ENCODE assay signal across 27 cellular contexts in the genomic region with DNA sequence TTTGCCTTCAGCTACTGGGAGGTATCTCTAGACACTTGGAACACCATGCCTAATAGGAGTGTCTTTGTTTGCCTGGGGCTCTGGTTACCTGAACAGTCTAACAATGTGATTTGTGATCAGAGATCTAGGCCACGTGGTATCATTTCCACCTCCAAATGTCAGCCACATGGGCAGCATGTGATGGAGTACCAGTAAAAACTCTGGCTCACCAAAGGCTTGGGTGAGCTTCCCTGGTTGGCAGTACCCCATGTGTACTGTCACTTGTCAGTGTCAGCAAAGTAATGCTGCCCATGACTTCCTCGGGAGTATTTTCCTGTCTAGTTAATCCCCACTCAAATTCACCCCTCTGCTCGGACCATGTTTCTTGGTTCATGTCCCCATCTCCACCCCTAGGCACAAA.
DNase-seq lines count a peak whose midpoint lies in the region; ATAC-seq, FAIRE-seq and TF ChIP-seq lines count a peak whose summit lies in the region.
"Had no signal": no experiment of that assay in that cellular context is flagged by ENCODE, and none has a peak within 500 bp of the region (broad histone marks: within the 10 kb centered on the region; RNA-seq: fewer than 3 reads in every experiment).

No MANE protein-coding gene starts in this region.

- H3K9ac ChIP-seq in endodermal cell (ENCODE audit: extremely low read depth, low read length, poor library complexity, severe bottlenecking) = no peak overlapping the region
- H3K9ac ChIP-seq: BLaER1 treated with 17β-estradiol and CSF1 and Interleukin-3, amounts not matched to agents 10 nM and 100 nM; GM23248 had no signal

- TF ChIP-seq CTCF in heart left ventricle (IDR thresholded peaks at IDR 0.05) (no peak), bronchial epithelial cell (IDR thresholded peaks at IDR 0.05; ENCODE audit: insufficient read depth, low read length, severe bottlenecking) (no peak), psoas muscle (IDR thresholded peaks at IDR 0.05) (no peak), endodermal cell (conservative IDR thresholded peaks at IDR 0.05) (no peak)

- H3K4me3 ChIP-seq in heart left ventricle (no peak overlapping the region), bronchial epithelial cell (ENCODE audit: low read depth, low read length) (no peak overlapping the region), psoas muscle (no peak overlapping the region), endodermal cell (ENCODE audit: low read length) (no peak overlapping the region)
- H3K4me3 ChIP-seq: A549; BLaER1 treated with 17β-estradiol and CSF1 and Interleukin-3, amounts not matched to agents 10 nM and 100 nM; GM12878; GM23248 had no signal

- H3K36me3 ChIP-seq in heart left ventricle (no peaks in the 10 kb centered on the region), bronchial epithelial cell (ENCODE audit: control insufficient read depth, insufficient read depth, low read length) (no peaks in the 10 kb centered on the region), psoas muscle (ENCODE audit: insufficient read depth in 1 of 2, low read depth in 1 of 2) (no peaks in the 10 kb centered on the region), endodermal cell (ENCODE audit: control insufficient read depth, insufficient read depth, low read length) (no peaks in the 10 kb centered on the region)
- H3K36me3 ChIP-seq: BE2C; BLaER1 treated with 17β-estradiol and CSF1 and Interleukin-3, amounts not matched to agents 10 nM and 100 nM had no signal

- peaks cover 0 to 10% (median 0%) of the 10 kb centered on the region in 12 donors for H3K4me1 ChIP-seq in heart left ventricle
- peaks cover 26% of the 10 kb centered on the region for H3K4me1 ChIP-seq in psoas muscle
- no peaks in the 10 kb centered on the region for H3K4me1 ChIP-seq in endodermal cell (ENCODE audit: control insufficient read depth, insufficient read depth, low read length)
- H3K4me1 ChIP-seq: A549; BE2C; BLaER1 treated with 17β-estradiol and CSF1 and Interleukin-3, amounts not matched to agents 10 nM and 100 nM had no signal

- H3K27ac ChIP-seq in heart left ventricle (no peak overlapping the region), psoas muscle (peak overlapping the region; percentile 70), endodermal cell (ENCODE audit: low read depth, low read length) (no peak overlapping the region)
- H3K27ac ChIP-seq: A549; BLaER1 treated with 17β-estradiol and CSF1 and Interleukin-3, amounts not matched to agents 10 nM and 100 nM; GM23248 had no signal

- H3K27me3 Mint-ChIP-seq in endodermal cell (ENCODE audit: insufficient read depth) = peaks cover 21% of the 10 kb centered on the region

- DNase-seq in left ventricle myocardium superior (no peak), heart left ventricle (no peak), bronchial epithelial cell (ENCODE audit: low read depth) (no peak), psoas muscle (peak in 1 of 2 donors; percentile 69), endodermal cell (no peak), NCI-H1694 treated with DMSO at 0.1 percent for 48 hours (lab: John Stamatoyannopoulos, UW) (no peak)
- DNase-seq: 8988T; ACHN; AML-193; BE2C; CD4-positive, alpha-beta T cell; CD8-positive, alpha-beta memory T cell; DMS 273 treated with DMSO at 0.1 percent for 48 hours; DMS79; EL; GDM1; GM23248; H7 had no signal

- TF ChIP-seq POLR2A in heart left ventricle (IDR thresholded peaks at IDR 0.05) = no peak

- no peaks in the 10 kb centered on the region for H3K4me1 Mint-ChIP-seq in endodermal cell
- H3K4me1 Mint-ChIP-seq: CD14-positive monocyte; CD8-positive, alpha-beta memory T cell had no signal

- H3K9me3 ChIP-seq in heart left ventricle = no peaks in the 10 kb centered on the region
- H3K9me3 ChIP-seq in psoas muscle = no peaks in the 10 kb centered on the region
- H3K9me3 ChIP-seq in endodermal cell (ENCODE audit: control insufficient read depth, low read length) = no peaks in the 10 kb centered on the region
- H3K9me3 ChIP-seq: A549; BE2C; BLaER1 treated with 17β-estradiol and CSF1 and Interleukin-3, amounts not matched to agents 10 nM and 100 nM had no signal

- H3K4me3 Mint-ChIP-seq in endodermal cell = no peak overlapping the region
- H3K4me3 Mint-ChIP-seq: CD14-positive monocyte; CD4-positive, alpha-beta T cell; CD8-positive, alpha-beta memory T cell had no signal

- 42 to 60% (median 54%) methylated on average over 3 of the region's 3 CpGs for WGBS in heart left ventricle, 4 donors
- 30 to 41% (median 33%) methylated on average over 3 of the region's 3 CpGs for WGBS in psoas muscle, 3 donors
- 79 to 90% methylated on average over 3 of the region's 3 CpGs for WGBS in endodermal cell (ENCODE audit: insufficient coverage in 1 of 2, insufficient read length in 1 of 2), 2 experiments

- no peaks in the 10 kb centered on the region for H3K27me3 ChIP-seq in heart left ventricle
- no peaks in the 10 kb centered on the region for H3K27me3 ChIP-seq in bronchial epithelial cell (ENCODE audit: control insufficient read depth, insufficient read depth, low read length)
- H3K27me3 ChIP-seq in psoas muscle (ENCODE audit: insufficient read depth in 3 of 3, low read length in 2 of 3) = no peaks in the 10 kb centered on the region
- H3K27me3 ChIP-seq in endodermal cell (ENCODE audit: control insufficient read depth, insufficient read depth, low read length, poor library complexity, severe bottlenecking) = peaks cover 10% of the 10 kb centered on the region
- H3K27me3 ChIP-seq: BE2C; BLaER1 treated with 17β-estradiol and CSF1 and Interleukin-3, amounts not matched to agents 10 nM and 100 nM had no signal

- no peak overlapping the region for H3K27ac Mint-ChIP-seq in endodermal cell
- H3K27ac Mint-ChIP-seq: CD14-positive monocyte; CD4-positive, alpha-beta T cell; CD8-positive, alpha-beta memory T cell had no signal

- H3K9me3 Mint-ChIP-seq in endodermal cell = no peaks in the 10 kb centered on the region
- H3K9me3 Mint-ChIP-seq: CD14-positive monocyte; CD4-positive, alpha-beta T cell; CD8-positive, alpha-beta memory T cell had no signal

- FAIRE-seq in bronchial epithelial cell (lab: Jason Lieb, UNC) = peak; percentile 77
- FAIRE-seq: A549, D721Med, GM12878, GM19239, H1 had no signal

- no peaks in the 10 kb centered on the region for H3K36me3 Mint-ChIP-seq in endodermal cell (ENCODE audit: low read depth)
- H3K36me3 Mint-ChIP-seq: CD14-positive monocyte had no signal

- ATAC-seq in left ventricle myocardium superior = peak; percentile 34
- no peak for ATAC-seq in heart left ventricle
- peak; percentile 87 to 90 (median 88) for ATAC-seq in psoas muscle
- no peak for ATAC-seq in HG03095 (IDR thresholded peaks at IDR 0.05; ENCODE audit: unreplicated experiment)
- ATAC-seq: A549, GM12878, HCT116 had no signal

- intact Hi-C loops in left ventricle myocardium superior (cut with micrococcal nuclease) (no loop called here), heart left ventricle (cut with DNase I) (no loop called here), psoas muscle (cut with DNase I) (no loop called here)

Comparison
In these comparisons a context has a peak if more than half of its experiments do, and no peak if none do; other contexts are left out.
1. ATAC-seq: peak in left ventricle myocardium superior (single experiment) and psoas muscle (4 of 4); none in heart left ventricle (0 of 4) and HG03095 (single experiment).